ENCODE assay signal across 8 cellular contexts in the genomic region with DNA sequence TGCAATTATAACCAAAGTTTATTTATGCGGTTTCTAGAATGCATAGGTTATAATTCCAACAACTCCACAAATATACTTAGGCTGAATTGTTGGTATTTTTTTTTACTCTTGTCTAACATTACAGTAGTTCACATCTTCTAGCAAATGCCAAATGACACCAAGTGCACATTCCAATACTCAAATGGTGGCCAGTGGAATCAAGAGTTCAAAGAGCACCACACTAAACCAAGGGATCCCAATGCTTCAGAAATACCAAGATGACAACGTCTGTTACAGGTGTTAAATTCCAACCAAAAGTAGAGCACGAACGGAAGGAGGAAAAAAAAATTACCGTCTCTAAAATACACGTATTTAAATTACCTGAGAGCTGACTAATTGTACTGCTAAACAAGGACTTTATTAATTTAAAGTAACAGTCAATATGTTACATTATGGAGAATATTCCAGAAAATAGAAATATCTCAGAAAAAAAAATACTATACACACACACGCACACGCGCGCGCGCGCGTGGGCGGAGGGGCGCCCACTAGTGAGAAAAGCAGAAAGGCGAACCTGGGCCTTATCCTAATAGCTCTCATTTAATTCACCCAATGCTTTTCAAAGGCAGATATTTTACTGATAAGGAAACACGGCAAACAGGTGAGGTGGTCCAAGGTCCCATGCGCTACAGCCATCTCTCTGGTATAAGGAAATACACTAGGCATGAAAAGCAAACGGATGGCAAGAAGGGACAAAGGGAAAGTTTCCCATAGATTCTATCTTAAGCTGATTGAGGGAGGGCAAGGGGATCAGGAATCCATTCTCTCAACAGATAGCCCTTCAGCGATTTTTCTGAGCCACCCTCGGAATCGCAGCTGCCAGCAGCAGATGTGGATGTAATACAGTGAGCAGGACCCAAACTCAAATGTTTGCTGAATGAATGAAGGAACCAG. TPM values are rescaled to one million over a fixed set of nuclear protein-coding genes. Genes with fewer than 3 reads are reported as not detected.
DNase-seq lines count a peak whose midpoint lies in the region; ATAC-seq and TF ChIP-seq lines count a peak whose summit lies in the region.

No MANE protein-coding gene starts in this region.

- no peaks in the 10 kb centered on the region for H3K9me3 Mint-ChIP-seq in CD4-positive, alpha-beta T cell

- CTCF ChIA-PET in CD4-positive, alpha-beta T cell (lab: Charles Lee): no interaction called here

- TF ChIP-seq CTCF in CD4-positive, alpha-beta T cell (IDR thresholded peaks at IDR 0.05): peak; percentile 33

- peak overlapping the region; percentile 91 for H3K27ac ChIP-seq in CD4-positive, alpha-beta T cell (ENCODE audit: low read depth, low read length)

- POLR2A ChIA-PET in CD4-positive, alpha-beta T cell (lab: Charles Lee): interaction anchor here (0.6 kb wide), 1 partner anchor 178 kb away, joined by 3 read pairs; no protein-coding TSS in a partner anchor

- no peaks in the 10 kb centered on the region for H3K9me3 ChIP-seq in CD4-positive, alpha-beta T cell (ENCODE audit: control insufficient read depth, low read length)

- ATAC-seq in CD4-positive, alpha-beta T cell (ENCODE audit: poor library complexity): no peak
- ATAC-seq in HG02884 (IDR thresholded peaks at IDR 0.05; ENCODE audit: unreplicated experiment) (peak; percentile 1), left colon (peak; percentile 44)

- peak overlapping the region; percentile 91 for H3K4me3 Mint-ChIP-seq in CD4-positive, alpha-beta T cell

- DNase-seq in CD4-positive, alpha-beta T cell: peak in 5 of 10 experiments; percentile 2 to 37 (median 15)
- DNase-seq in SW480 (ENCODE audit: low spot score) (peak; percentile 63), cerebellar cortex (ENCODE audit: low spot score) (peak; percentile 44), left colon (peak; percentile 27 to 36), COR-L47 (lab: John Stamatoyannopoulos, UW) (no peak), occipital lobe (lab: John Stamatoyannopoulos, UW) (no peak)
- peak; percentile 22 to 25 for DNase-seq in stimulated activated CD4-positive, alpha-beta T cell treated with anti-CD3 and anti-CD28 coated beads, Interleukin-4, amount 100 ng/mL, for 4 hours

- H3K4me1 Mint-ChIP-seq in CD4-positive, alpha-beta T cell (ENCODE audit: low read depth): peaks cover 51% of the 10 kb centered on the region

- intact Hi-C loops in CD4-positive, alpha-beta T cell (cut with DNase I, micrococcal nuclease): no loop called here
- intact Hi-C loops in left colon (cut with DNase I, micrococcal nuclease): no loop called here

- peaks cover 51% of the 10 kb centered on the region for H3K36me3 Mint-ChIP-seq in CD4-positive, alpha-beta T cell (ENCODE audit: low read depth)

- H3K27ac Mint-ChIP-seq in CD4-positive, alpha-beta T cell: peak overlapping the region; percentile 94

- H3K27me3 ChIP-seq in CD4-positive, alpha-beta T cell (ENCODE audit: control insufficient read depth, insufficient read depth, low read length): no peaks in the 10 kb centered on the region

- H3K27me3 Mint-ChIP-seq in CD4-positive, alpha-beta T cell: no peaks in the 10 kb centered on the region

RNA-seq across cellular contexts. Expression of a gene that starts 1.0 kb away (rescaled TPM):
- total RNA-seq in CD4-positive, alpha-beta T cell: 1 to 10 TPM; 5.1 to 7.9 TPM
- total RNA-seq in left colon (10 to 100 TPM; 23.3 to 25.4 TPM), occipital lobe (28.9 TPM)

RNA-seq across cellular contexts. Expression of a gene that starts 1.2 kb away (rescaled TPM):
- 10 to 100 TPM; 15.6 TPM for total RNA-seq in CD4-positive, alpha-beta T cell
- total RNA-seq in left colon: 10 to 100 TPM; 10.9 to 15.0 TPM
- total RNA-seq in occipital lobe: 49.9 TPM

Comparison
In these comparisons a context has a peak if more than half of its experiments do, and no peak if none do; other contexts are left out.
1. DNase-seq: peak in SW480 (single experiment), cerebellar cortex (single experiment), left colon (2 of 2) and stimulated activated CD4-positive, alpha-beta T cell treated with anti-CD3 and anti-CD28 coated beads, Interleukin-4, amount 100 ng/mL, for 4 hours (2 of 2); none in COR-L47 (single experiment) and occipital lobe (single experiment).